21 cellular contexts compared by ENCODE assay signal in genomic region chr1:206551296-206551984, GRCh38. TPM values are rescaled to one million over a fixed set of nuclear protein-coding genes. Genes with fewer than 3 reads are reported as not detected.
DNase-seq lines count a peak whose midpoint lies in the region; ATAC-seq and TF ChIP-seq lines count a peak whose summit lies in the region.
"Had no signal": no experiment of that assay in that cellular context is flagged by ENCODE, and none has a peak within 500 bp of the region (broad histone marks: within the 10 kb centered on the region; RNA-seq: fewer than 3 reads in every experiment).

No MANE protein-coding gene starts in this region.

- no peak for TF ChIP-seq CTCF in activated CD8-positive, alpha-beta T cell treated with anti-CD3 and anti-CD28 coated beads for 36 hours (IDR thresholded peaks at IDR 0.05)
- no peak for TF ChIP-seq CTCF in gastrocnemius medialis (IDR thresholded peaks at IDR 0.05 in 4 of 5, conservative IDR thresholded peaks at IDR 0.05 in 1 of 5)

- no peaks in the 10 kb centered on the region for H3K27me3 ChIP-seq in CD4-positive, CD25-positive, alpha-beta regulatory T cell (ENCODE audit: control insufficient read depth, insufficient read depth, low read length)
- H3K27me3 ChIP-seq in gastrocnemius medialis, result no peaks in the 10 kb centered on the region
- H3K27me3 ChIP-seq: uterus had no signal

- no peaks in the 10 kb centered on the region for H3K36me3 Mint-ChIP-seq in activated CD4-positive, alpha-beta T cell treated with anti-CD3 and anti-CD28 coated beads for 36 hours (ENCODE audit: low read depth)
- H3K36me3 Mint-ChIP-seq in CD4-positive, CD25-positive, alpha-beta regulatory T cell, result no peaks in the 10 kb centered on the region
- H3K36me3 Mint-ChIP-seq in activated CD8-positive, alpha-beta T cell treated with anti-CD3 and anti-CD28 coated beads for 36 hours (ENCODE audit: low read depth), result no peaks in the 10 kb centered on the region
- no peaks in the 10 kb centered on the region for H3K36me3 Mint-ChIP-seq in immature natural killer cell

- TF ChIP-seq POLR2A in gastrocnemius medialis (IDR thresholded peaks at IDR 0.05), result no peak

- CTCF ChIA-PET in activated CD4-positive, alpha-beta T cell treated with anti-CD3 and anti-CD28 coated beads for 36 hours (lab: Charles Lee), result interaction anchor here (0.6 to 21.8 kb wide), 17 partner anchors 9 to 121 kb away, joined by 3 to 621 read pairs (median 4); partner anchors contain the start of gene DYRK3
- CTCF ChIA-PET in activated CD8-positive, alpha-beta T cell treated with anti-CD3 and anti-CD28 coated beads for 36 hours (lab: Charles Lee), result interaction anchor here (0.7 to 24.5 kb wide), 17 partner anchors 8 to 112 kb away, joined by 3 to 583 read pairs (median 5); partner anchors contain the start of gene IKBKE

- H3K27ac Mint-ChIP-seq in activated CD4-positive, alpha-beta T cell treated with anti-CD3 and anti-CD28 coated beads for 36 hours, result peak overlapping the region; percentile 98
- peak overlapping the region; percentile 79 to 100 (median 96) for H3K27ac Mint-ChIP-seq in CD4-positive, CD25-positive, alpha-beta regulatory T cell
- peak overlapping the region; percentile 88 for H3K27ac Mint-ChIP-seq in activated CD8-positive, alpha-beta T cell treated with anti-CD3 and anti-CD28 coated beads for 36 hours
- peak overlapping the region; percentile 95 to 99 (median 97) for H3K27ac Mint-ChIP-seq in immature natural killer cell
- H3K27ac Mint-ChIP-seq: progenitor cell of endocrine pancreas had no signal

- H3K27me3 Mint-ChIP-seq in activated CD4-positive, alpha-beta T cell treated with anti-CD3 and anti-CD28 coated beads for 36 hours, result no peaks in the 10 kb centered on the region
- H3K27me3 Mint-ChIP-seq in CD4-positive, CD25-positive, alpha-beta regulatory T cell, result no peaks in the 10 kb centered on the region
- no peaks in the 10 kb centered on the region for H3K27me3 Mint-ChIP-seq in activated CD8-positive, alpha-beta T cell treated with anti-CD3 and anti-CD28 coated beads for 36 hours
- H3K27me3 Mint-ChIP-seq in immature natural killer cell (ENCODE audit: low read depth in 3 of 3), result peaks cover 0 to 9% (median 4%) of the 10 kb centered on the region in 3 donors
- H3K27me3 Mint-ChIP-seq: activated B cell treated with CpG ODN at 0.5 μM for 24 hours; dendritic cell treated with granulocyte-macrophage colony-stimulating factor and Interleukin-4, amounts not matched to agents 40 ng/mL and 50 ng/mL, for 4 days had no signal

- peaks cover 49% of the 10 kb centered on the region for H3K4me1 ChIP-seq in CD4-positive, CD25-positive, alpha-beta regulatory T cell (ENCODE audit: control insufficient read depth, insufficient read depth, low read length, poor library complexity, severe bottlenecking)
- H3K4me1 ChIP-seq in gastrocnemius medialis, result peaks cover 5 to 21% of the 10 kb centered on the region in 2 donors

- no peaks in the 10 kb centered on the region for H3K9me3 Mint-ChIP-seq in activated CD4-positive, alpha-beta T cell treated with anti-CD3 and anti-CD28 coated beads for 36 hours (ENCODE audit: low read depth)
- peaks cover 0 to 1% (median 0%) of the 10 kb centered on the region in 7 donors for H3K9me3 Mint-ChIP-seq in CD4-positive, CD25-positive, alpha-beta regulatory T cell
- H3K9me3 Mint-ChIP-seq in activated CD8-positive, alpha-beta T cell treated with anti-CD3 and anti-CD28 coated beads for 36 hours, result no peaks in the 10 kb centered on the region
- no peaks in the 10 kb centered on the region for H3K9me3 Mint-ChIP-seq in immature natural killer cell
- H3K9me3 Mint-ChIP-seq: activated B cell treated with CpG ODN at 0.5 μM for 24 hours; dendritic cell treated with granulocyte-macrophage colony-stimulating factor and Interleukin-4, amounts not matched to agents 40 ng/mL and 50 ng/mL, for 4 days had no signal

- no peak for ATAC-seq in activated CD4-positive, alpha-beta T cell treated with anti-CD3 and anti-CD28 coated beads for 36 hours
- ATAC-seq in CD4-positive, CD25-positive, alpha-beta regulatory T cell (ENCODE audit: low read depth in 2 of 2), result no peak
- no peak for ATAC-seq in activated CD8-positive, alpha-beta T cell treated with anti-CD3 and anti-CD28 coated beads for 36 hours
- no peak for ATAC-seq in gastrocnemius medialis

- H3K27ac ChIP-seq in CD4-positive, CD25-positive, alpha-beta regulatory T cell (ENCODE audit: insufficient read depth, low read length, poor library complexity, severe bottlenecking), result peak overlapping the region; percentile 77
- H3K27ac ChIP-seq in gastrocnemius medialis, result peak overlapping the region in 1 of 4 donors; percentile 23
- H3K27ac ChIP-seq: uterus had no signal

- in situ Hi-C loops in gastrocnemius medialis (cut with MboI; ENCODE audit: low sequenced_read_pairs in 4 of 4), result no loop called here

- no peaks in the 10 kb centered on the region for H3K9me3 ChIP-seq in CD4-positive, CD25-positive, alpha-beta regulatory T cell (ENCODE audit: control insufficient read depth in 2 of 2, low read length in 2 of 2)
- H3K9me3 ChIP-seq in gastrocnemius medialis, result no peaks in the 10 kb centered on the region
- H3K9me3 ChIP-seq: uterus had no signal

- peak overlapping the region; percentile 16 for H3K4me3 ChIP-seq in CD4-positive, CD25-positive, alpha-beta regulatory T cell (ENCODE audit: low read depth, low read length)
- no peak overlapping the region for H3K4me3 ChIP-seq in gastrocnemius medialis
- H3K4me3 ChIP-seq: skin epidermis, uterus had no signal

- POLR2A ChIA-PET in activated CD4-positive, alpha-beta T cell treated with anti-CD3 and anti-CD28 coated beads for 36 hours (lab: Charles Lee), result interaction anchor here (0.6 to 1.8 kb wide), 11 partner anchors 11 to 133 kb away, joined by 3 to 22 read pairs (median 7); partner anchors contain the start of genes IKBKE and MAPKAPK2
- POLR2A ChIA-PET in activated CD8-positive, alpha-beta T cell treated with anti-CD3 and anti-CD28 coated beads for 36 hours (lab: Charles Lee), result interaction anchor here (0.8 to 26.8 kb wide), 8 partner anchors 10 to 78 kb away, joined by 3 to 1021 read pairs (median 4); partner anchors contain the start of gene RASSF5

- no peak overlapping the region for H3K4me3 Mint-ChIP-seq in activated CD4-positive, alpha-beta T cell treated with anti-CD3 and anti-CD28 coated beads for 36 hours
- peak overlapping the region in 1 of 4 donors; percentile 83 for H3K4me3 Mint-ChIP-seq in CD4-positive, CD25-positive, alpha-beta regulatory T cell
- no peak overlapping the region for H3K4me3 Mint-ChIP-seq in activated CD8-positive, alpha-beta T cell treated with anti-CD3 and anti-CD28 coated beads for 36 hours
- H3K4me3 Mint-ChIP-seq in immature natural killer cell, result peak overlapping the region; percentile 7 to 80 (median 74)
- H3K4me3 Mint-ChIP-seq: activated B cell treated with CpG ODN at 0.5 μM for 24 hours; dendritic cell treated with granulocyte-macrophage colony-stimulating factor and Interleukin-4, amounts not matched to agents 40 ng/mL and 50 ng/mL, for 4 days had no signal

- H3K4me1 Mint-ChIP-seq in activated CD4-positive, alpha-beta T cell treated with anti-CD3 and anti-CD28 coated beads for 36 hours, result peaks cover 60% of the 10 kb centered on the region
- peaks cover 20 to 61% (median 46%) of the 10 kb centered on the region in 4 donors for H3K4me1 Mint-ChIP-seq in CD4-positive, CD25-positive, alpha-beta regulatory T cell
- H3K4me1 Mint-ChIP-seq in activated CD8-positive, alpha-beta T cell treated with anti-CD3 and anti-CD28 coated beads for 36 hours (ENCODE audit: low read depth), result peaks cover 52% of the 10 kb centered on the region
- H3K4me1 Mint-ChIP-seq in immature natural killer cell, result peaks cover 68 to 69% of the 10 kb centered on the region in 2 donors

- no peaks in the 10 kb centered on the region for H3K36me3 ChIP-seq in CD4-positive, CD25-positive, alpha-beta regulatory T cell (ENCODE audit: control insufficient read depth, insufficient read depth, low read length)
- no peaks in the 10 kb centered on the region for H3K36me3 ChIP-seq in gastrocnemius medialis
- H3K36me3 ChIP-seq: uterus had no signal

- DNase-seq in activated CD4-positive, alpha-beta T cell treated with anti-CD3 and anti-CD28 coated beads for 36 hours, result no peak
- DNase-seq in activated CD4-positive, alpha-beta T cell treated with anti-CD3 and anti-CD28 coated beads for 1 hour, result no peak
- DNase-seq in CD4-positive, CD25-positive, alpha-beta regulatory T cell, result no peak
- DNase-seq in activated CD8-positive, alpha-beta T cell treated with anti-CD3 and anti-CD28 coated beads for 36 hours, result no peak
- DNase-seq in immature natural killer cell (no peak), EL (no peak), gastrocnemius medialis (no peak), iPS-NIHi7 (ENCODE audit: extremely low spot score) (no peak)
- DNase-seq: activated B cell treated with CpG ODN at 0.5 μM for 24 hours; activated CD8-positive, alpha-beta memory T cell treated with anti-CD3 and anti-CD28 coated beads, Interleukin-2, amount 50 U/mL, for 48 hours; C1 segment of cervical spinal cord; DMS153; foreskin fibroblast; H7; kidney glomerular epithelial cell; NCI-H526 treated with DMSO at 0.1 percent for 48 hours; SHP77 treated with DMSO at 0.1 percent for 48 hours; uterus had no signal

- intact Hi-C loops in activated CD4-positive, alpha-beta T cell treated with anti-CD3 and anti-CD28 coated beads for 36 hours (cut with DNase I, micrococcal nuclease), result loop anchor here in 1 of 2 experiments (5.0 kb wide), 1 partner anchor 44 kb away; the partner anchor contains the start of gene RASSF5
- intact Hi-C loops in activated CD8-positive, alpha-beta T cell treated with anti-CD3 and anti-CD28 coated beads for 36 hours (cut with micrococcal nuclease), result no loop called here
- intact Hi-C loops in gastrocnemius medialis (cut with DNase I; ENCODE audit: low total_unique reads), result loop anchor here (5.0 kb wide), 1 partner anchor 44 kb away; the partner anchor contains the start of gene RASSF5

RNA-seq across cellular contexts. Expression of gene RASSF5, which starts 44.1 kb away (rescaled TPM):
- 100 to 1,000 TPM; 223 to 239 TPM for total RNA-seq in activated CD4-positive, alpha-beta T cell treated with anti-CD3 and anti-CD28 coated beads for 36 hours
- 158 TPM for total RNA-seq in CD4-positive, CD25-positive, alpha-beta regulatory T cell
- polyA plus RNA-seq in CD4-positive, CD25-positive, alpha-beta regulatory T cell, result 100 to 1,000 TPM; 224 to 258 (median 231) TPM
- total RNA-seq in activated CD8-positive, alpha-beta T cell treated with anti-CD3 and anti-CD28 coated beads for 36 hours, result 100 to 1,000 TPM; 215 to 218 TPM
- polyA plus RNA-seq in immature natural killer cell, result 100 to 1,000 TPM; 218 to 459 (median 310) TPM
- total RNA-seq in gastrocnemius medialis, result 10 to 100 TPM in 2 of 4 donors, 1 to 10 TPM in 2; 5.9 to 15.9 (median 9.4) TPM

Comparison
In these comparisons a context has a peak if more than half of its experiments do, and no peak if none do; other contexts are left out.
1. H3K4me3 Mint-ChIP-seq: peak in immature natural killer cell (5 of 5); none in activated CD4-positive, alpha-beta T cell treated with anti-CD3 and anti-CD28 coated beads for 36 hours (single experiment) and activated CD8-positive, alpha-beta T cell treated with anti-CD3 and anti-CD28 coated beads for 36 hours (single experiment).
2. Peak in every context shown above with its lines, with median percentiles within 50 percentile points of each other: H3K27ac Mint-ChIP-seq.